Comparison of ENCODE assay signal across 1 cellular context in genomic region chr15:39979606-39980005, GRCh38.
TF ChIP-seq lines count a peak whose summit lies in the region.

No MANE protein-coding gene starts in this region.

TF ChIP-seq in IMR-90, 13 proteins besides CTCF, POLR2A, EP300 and RAD21 (continued from another document):
- no peak for TF ChIP-seq ELK1 (IDR thresholded peaks at IDR 0.05; ENCODE audit: borderline replicate concordance, low read depth, low read length)
